12 cellular contexts compared by ENCODE assay signal in genomic region chr2:120469486-120469885, GRCh38.
A peak's percentile ranks its signal among the peaks of the same experiment; 100 is the strongest.
DNase-seq lines count a peak whose midpoint lies in the region; ATAC-seq and TF ChIP-seq lines count a peak whose summit lies in the region.
"Had no signal": no experiment of that assay in that cellular context is flagged by ENCODE, and none has a peak within 500 bp of the region (broad histone marks: within the 10 kb centered on the region; RNA-seq: fewer than 3 reads in every experiment).

No MANE protein-coding gene starts in this region.

- no peak for TF ChIP-seq EP300 in sigmoid colon (IDR thresholded peaks at IDR 0.05)

- intact Hi-C loops in ascending aorta (cut with DNase I) = no loop called here
- intact Hi-C loops in left cardiac atrium (cut with DNase I) = loop anchor here in 1 of 2 donors (10.0 kb wide), 1 partner anchor 205 kb away; no protein-coding TSS in a partner anchor
- intact Hi-C loops in sigmoid colon (cut with DNase I) = loop anchor here (5.0 kb wide), 1 partner anchor 443 kb away; no protein-coding TSS in a partner anchor

- TF ChIP-seq POLR2A in sigmoid colon (IDR thresholded peaks at IDR 0.05) = no peak

- no peaks in the 10 kb centered on the region for H3K9me3 ChIP-seq in ascending aorta
- peaks cover 0 to 6% (median under 1%) of the 10 kb centered on the region in 4 donors for H3K9me3 ChIP-seq in sigmoid colon
- H3K9me3 ChIP-seq: SJCRH30 had no signal

- H3K9me3 Mint-ChIP-seq in activated T-cell treated with anti-CD3 and anti-CD28 coated beads, Interleukin-2, amount 50 U/mL, for 24 hours = no peaks in the 10 kb centered on the region

- H3K27ac Mint-ChIP-seq in activated T-cell treated with anti-CD3 and anti-CD28 coated beads, Interleukin-2, amount 50 U/mL, for 24 hours = no peak overlapping the region

- H3K36me3 ChIP-seq in ACC112 (ENCODE audit: insufficient read depth, low read length) = no peaks in the 10 kb centered on the region
- no peaks in the 10 kb centered on the region for H3K36me3 ChIP-seq in ascending aorta
- no peaks in the 10 kb centered on the region for H3K36me3 ChIP-seq in sigmoid colon
- H3K36me3 ChIP-seq: SJCRH30 had no signal

- peak overlapping the region; percentile 83 for H3K27ac ChIP-seq in ACC112 (ENCODE audit: low read depth, low read length)
- peak overlapping the region; percentile 85 to 91 for H3K27ac ChIP-seq in ascending aorta
- peak overlapping the region; percentile 15 to 69 (median 57) for H3K27ac ChIP-seq in sigmoid colon
- H3K27ac ChIP-seq: SJCRH30 had no signal

- no peak overlapping the region for H3K4me3 Mint-ChIP-seq in activated T-cell treated with anti-CD3 and anti-CD28 coated beads, Interleukin-2, amount 50 U/mL, for 24 hours

- no peaks in the 10 kb centered on the region for H3K79me2 ChIP-seq in ACC112 (ENCODE audit: control insufficient read depth, insufficient read depth, low read length, unreplicated experiment)

- no peaks in the 10 kb centered on the region for H3K4me1 Mint-ChIP-seq in activated T-cell treated with anti-CD3 and anti-CD28 coated beads, Interleukin-2, amount 50 U/mL, for 24 hours (ENCODE audit: low read depth)

- ATAC-seq in left cardiac atrium (peak; percentile 30 to 35), HG03025 (IDR thresholded peaks at IDR 0.05; ENCODE audit: low FRiP score, unreplicated experiment) (no peak), HG02970 (IDR thresholded peaks at IDR 0.05; ENCODE audit: low FRiP score, unreplicated experiment) (no peak)
- ATAC-seq: GM12878 had no signal

- DNase-seq in ascending aorta (ENCODE audit: low spot score in 2 of 2) (no peak), left cardiac atrium (no peak), sigmoid colon (peak; percentile 55), NCI-H146 (lab: John Stamatoyannopoulos, UW) (no peak)
- DNase-seq in activated T-cell treated with anti-CD3 and anti-CD28 coated beads, Interleukin-2, amount 50 U/mL, for 24 hours = no peak
- DNase-seq: activated CD8-positive, alpha-beta memory T cell treated with anti-CD3 and anti-CD28 coated beads, Interleukin-2, amount 50 U/mL, for 48 hours; midbrain; SJCRH30 had no signal

- H3K4me1 ChIP-seq in ACC112 (ENCODE audit: control insufficient read depth, insufficient read depth, low read length, unreplicated experiment) (peaks cover 24% of the 10 kb centered on the region), ascending aorta (peaks cover 19 to 36% of the 10 kb centered on the region in 2 donors), sigmoid colon (peaks cover 0 to 17% (median 9%) of the 10 kb centered on the region in 4 donors)
- H3K4me1 ChIP-seq: SJCRH30 had no signal

- no peaks in the 10 kb centered on the region for H3K36me3 Mint-ChIP-seq in activated T-cell treated with anti-CD3 and anti-CD28 coated beads, Interleukin-2, amount 50 U/mL, for 24 hours (ENCODE audit: low read depth)

- H2AFZ ChIP-seq in ACC112 (ENCODE audit: low read length, unreplicated experiment) = peak overlapping the region; percentile 41

- no peaks in the 10 kb centered on the region for H3K27me3 Mint-ChIP-seq in activated T-cell treated with anti-CD3 and anti-CD28 coated beads, Interleukin-2, amount 50 U/mL, for 24 hours

- H3K27me3 ChIP-seq in ACC112 (ENCODE audit: insufficient read depth, low read length) (no peaks in the 10 kb centered on the region), ascending aorta (no peaks in the 10 kb centered on the region), sigmoid colon (no peaks in the 10 kb centered on the region)

- H3K4me3 ChIP-seq in ACC112 (ENCODE audit: low read depth, low read length) = no peak overlapping the region
- H3K4me3 ChIP-seq in ascending aorta = no peak overlapping the region
- no peak overlapping the region for H3K4me3 ChIP-seq in sigmoid colon
- H3K4me3 ChIP-seq: GM12878, SJCRH30 had no signal

- TF ChIP-seq CTCF in ascending aorta (IDR thresholded peaks at IDR 0.05) = no peak
- no peak for TF ChIP-seq CTCF in sigmoid colon (IDR thresholded peaks at IDR 0.05)

- 78 to 80% methylated on average over 2 of the region's 2 CpGs for WGBS in sigmoid colon, 2 donors

Comparison
In these comparisons a context has a peak if more than half of its experiments do, and no peak if none do; other contexts are left out.
1. ATAC-seq: peak in left cardiac atrium (2 of 2); none in HG03025 (single experiment) and HG02970 (single experiment).
2. Peak in every context shown above with its lines, with median percentiles within 50 percentile points of each other: H3K27ac ChIP-seq.